ENCODE assay signal across 1 cellular context in the genomic region with DNA sequence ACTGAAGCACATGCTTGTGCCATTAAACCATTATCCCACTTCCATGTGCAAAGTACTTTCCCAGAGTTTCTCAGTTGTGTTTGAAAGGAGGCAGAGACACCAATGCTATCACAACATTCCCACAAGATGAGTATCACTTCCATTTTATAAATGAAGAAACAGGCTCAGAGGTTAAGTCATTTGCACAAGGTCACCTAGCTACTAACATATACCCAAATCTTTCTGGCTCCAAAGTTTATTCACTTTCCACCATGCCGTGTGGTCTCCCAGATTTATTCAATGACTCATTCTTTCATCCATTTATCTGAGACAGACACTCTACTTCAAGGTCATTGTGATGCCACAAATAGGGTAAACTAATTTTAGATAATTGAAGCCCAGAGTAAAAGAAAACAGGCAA.
TF ChIP-seq lines count a peak whose summit lies in the region.

No MANE protein-coding gene starts in this region.

TF ChIP-seq in HepG2, 621 proteins besides CTCF, POLR2A, EP300 and RAD21:
- TF ChIP-seq, protein P1, sequence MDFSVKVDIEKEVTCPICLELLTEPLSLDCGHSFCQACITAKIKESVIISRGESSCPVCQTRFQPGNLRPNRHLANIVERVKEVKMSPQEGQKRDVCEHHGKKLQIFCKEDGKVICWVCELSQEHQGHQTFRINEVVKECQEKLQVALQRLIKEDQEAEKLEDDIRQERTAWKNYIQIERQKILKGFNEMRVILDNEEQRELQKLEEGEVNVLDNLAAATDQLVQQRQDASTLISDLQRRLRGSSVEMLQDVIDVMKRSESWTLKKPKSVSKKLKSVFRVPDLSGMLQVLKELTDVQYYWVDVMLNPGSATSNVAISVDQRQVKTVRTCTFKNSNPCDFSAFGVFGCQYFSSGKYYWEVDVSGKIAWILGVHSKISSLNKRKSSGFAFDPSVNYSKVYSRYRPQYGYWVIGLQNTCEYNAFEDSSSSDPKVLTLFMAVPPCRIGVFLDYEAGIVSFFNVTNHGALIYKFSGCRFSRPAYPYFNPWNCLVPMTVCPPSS (IDR thresholded peaks at IDR 0.05) = no peak
- TF ChIP-seq, protein P2, sequence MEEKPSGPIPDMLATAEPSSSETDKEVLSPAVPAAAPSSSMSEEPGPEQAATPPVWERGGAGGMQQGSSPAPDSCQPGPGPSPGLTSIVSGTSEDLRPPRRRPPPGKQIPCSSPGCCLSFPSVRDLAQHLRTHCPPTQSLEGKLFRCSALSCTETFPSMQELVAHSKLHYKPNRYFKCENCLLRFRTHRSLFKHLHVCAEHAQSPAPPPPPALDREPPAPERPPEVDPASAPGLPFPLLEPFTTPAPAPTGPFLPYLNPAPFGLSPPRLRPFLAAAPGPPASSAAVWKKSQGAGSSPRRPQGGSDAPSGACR (CRISPR knock-in tag; IDR thresholded peaks at IDR 0.05) = no peak
- TF ChIP-seq, protein P3, sequence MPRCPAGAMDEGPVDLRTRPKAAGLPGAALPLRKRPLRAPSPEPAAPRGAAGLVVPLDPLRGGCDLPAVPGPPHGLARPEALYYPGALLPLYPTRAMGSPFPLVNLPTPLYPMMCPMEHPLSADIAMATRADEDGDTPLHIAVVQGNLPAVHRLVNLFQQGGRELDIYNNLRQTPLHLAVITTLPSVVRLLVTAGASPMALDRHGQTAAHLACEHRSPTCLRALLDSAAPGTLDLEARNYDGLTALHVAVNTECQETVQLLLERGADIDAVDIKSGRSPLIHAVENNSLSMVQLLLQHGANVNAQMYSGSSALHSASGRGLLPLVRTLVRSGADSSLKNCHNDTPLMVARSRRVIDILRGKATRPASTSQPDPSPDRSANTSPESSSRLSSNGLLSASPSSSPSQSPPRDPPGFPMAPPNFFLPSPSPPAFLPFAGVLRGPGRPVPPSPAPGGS (CRISPR knock-in tag; IDR thresholded peaks at IDR 0.05) = no peak
- TF ChIP-seq JARID2 (CRISPR knock-in tag; IDR thresholded peaks at IDR 0.05; ENCODE audit: insufficient replicate concordance) (no peak), ATF7-NPFF (CRISPR knock-in tag; IDR thresholded peaks at IDR 0.05; ENCODE audit: low read depth) (no peak), ZNF224 (CRISPR knock-in tag; IDR thresholded peaks at IDR 0.05) (no peak), KDM1A (CRISPR knock-in tag; IDR thresholded peaks at IDR 0.05) (no peak), HNRNPL (IDR thresholded peaks at IDR 0.05; ENCODE audit: low read depth, low read length) (no peak), HNRNPLL (IDR thresholded peaks at IDR 0.05; ENCODE audit: low read depth, low read length, poor library complexity, severe bottlenecking) (no peak)
- TF ChIP-seq, protein P4, sequence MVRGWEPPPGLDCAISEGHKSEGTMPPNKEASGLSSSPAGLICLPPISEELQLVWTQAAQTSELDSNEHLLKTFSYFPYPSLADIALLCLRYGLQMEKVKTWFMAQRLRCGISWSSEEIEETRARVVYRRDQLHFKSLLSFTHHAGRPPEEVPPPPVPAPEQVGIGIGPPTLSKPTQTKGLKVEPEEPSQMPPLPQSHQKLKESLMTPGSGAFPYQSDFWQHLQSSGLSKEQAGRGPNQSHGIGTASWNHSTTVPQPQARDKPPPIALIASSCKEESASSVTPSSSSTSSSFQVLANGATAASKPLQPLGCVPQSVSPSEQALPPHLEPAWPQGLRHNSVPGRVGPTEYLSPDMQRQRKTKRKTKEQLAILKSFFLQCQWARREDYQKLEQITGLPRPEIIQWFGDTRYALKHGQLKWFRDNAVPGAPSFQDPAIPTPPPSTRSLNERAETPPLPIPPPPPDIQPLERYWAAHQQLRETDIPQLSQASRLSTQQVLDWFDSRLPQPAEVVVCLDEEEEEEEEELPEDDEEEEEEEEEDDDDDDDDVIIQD (CRISPR knock-in tag; IDR thresholded peaks at IDR 0.05; ENCODE audit: low read depth) = no peak
- TF ChIP-seq, protein P5, sequence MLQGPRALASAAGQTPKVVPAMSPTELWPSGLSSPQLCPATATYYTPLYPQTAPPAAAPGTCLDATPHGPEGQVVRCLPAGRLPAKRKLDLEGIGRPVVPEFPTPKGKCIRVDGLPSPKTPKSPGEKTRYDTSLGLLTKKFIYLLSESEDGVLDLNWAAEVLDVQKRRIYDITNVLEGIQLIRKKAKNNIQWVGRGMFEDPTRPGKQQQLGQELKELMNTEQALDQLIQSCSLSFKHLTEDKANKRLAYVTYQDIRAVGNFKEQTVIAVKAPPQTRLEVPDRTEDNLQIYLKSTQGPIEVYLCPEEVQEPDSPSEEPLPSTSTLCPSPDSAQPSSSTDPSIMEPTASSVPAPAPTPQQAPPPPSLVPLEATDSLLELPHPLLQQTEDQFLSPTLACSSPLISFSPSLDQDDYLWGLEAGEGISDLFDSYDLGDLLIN (CRISPR knock-in tag; IDR thresholded peaks at IDR 0.05; ENCODE audit: borderline replicate concordance) = no peak
